ENCODE assay signal across 22 cellular contexts in genomic region chr1:30045304-30046090, GRCh38.
A peak's percentile ranks its signal among the peaks of the same experiment; 100 is the strongest.
DNase-seq lines count a peak whose midpoint lies in the region; ATAC-seq, FAIRE-seq and TF ChIP-seq lines count a peak whose summit lies in the region.
"Had no signal": no experiment of that assay in that cellular context is flagged by ENCODE, and none has a peak within 500 bp of the region (broad histone marks: within the 10 kb centered on the region; RNA-seq: fewer than 3 reads in every experiment).

No MANE protein-coding gene starts in this region.

- H3K27me3 ChIP-seq in HepG2 (ENCODE audit: control insufficient read depth in 1 of 2, insufficient read depth in 2 of 2, low read length in 2 of 2) (no peaks in the 10 kb centered on the region; a peak in 2 of 5 replicates), right lobe of liver (no peaks in the 10 kb centered on the region), endodermal cell (ENCODE audit: control insufficient read depth, insufficient read depth, low read length, poor library complexity, severe bottlenecking) (no peaks in the 10 kb centered on the region), gastrocnemius medialis (no peaks in the 10 kb centered on the region), ascending aorta (no peaks in the 10 kb centered on the region)
- H3K27me3 ChIP-seq: Peyer's patch, SJCRH30 had no signal

- H3K9me3 Mint-ChIP-seq in endodermal cell: peaks cover 10% of the 10 kb centered on the region

- TF ChIP-seq EP300 in HepG2 (IDR thresholded peaks at IDR 0.05; ENCODE audit: low read depth in 2 of 2, low read length in 2 of 2) (no peak), HepG2 (CRISPR knock-in tag; IDR thresholded peaks at IDR 0.05; ENCODE audit: borderline replicate concordance) (no peak)

- CTCF ChIA-PET in HepG2 (lab: Yijun Ruan, JAX; ENCODE audit: low intra/inter-chr PET ratio, low total read pairs): no interaction called here

- FAIRE-seq in HepG2 (lab: Jason Lieb, UNC): no peak
- FAIRE-seq: G401.6, GM18507, HTR-8/SVneo had no signal

- H3K4me2 ChIP-seq in HepG2 (ENCODE audit: low read depth, low read length): no peak overlapping the region

- H3K36me3 Mint-ChIP-seq in endodermal cell (ENCODE audit: low read depth): no peaks in the 10 kb centered on the region
- H3K36me3 Mint-ChIP-seq: CD14-positive monocyte had no signal

- H3K4me1 Mint-ChIP-seq in endodermal cell: peaks cover 7% of the 10 kb centered on the region
- H3K4me1 Mint-ChIP-seq: B cell, CD14-positive monocyte, IgD-negative memory B cell had no signal

- intact Hi-C loops in HepG2 (cut with micrococcal nuclease; ENCODE audit: unreplicated experiment): no loop called here
- intact Hi-C loops in right lobe of liver (cut with DNase I): no loop called here
- intact Hi-C loops in sciatic nerve (cut with DNase I): no loop called here
- intact Hi-C loops in gastrocnemius medialis (cut with DNase I; ENCODE audit: low total_unique reads): no loop called here
- intact Hi-C loops in ascending aorta (cut with DNase I): no loop called here

- peaks cover 2% of the 10 kb centered on the region; the same call in 1 of the 2 replicates for H4K20me1 ChIP-seq in HepG2 (ENCODE audit: insufficient read depth, low read length)

- POLR2A ChIA-PET in HepG2 (lab: Yijun Ruan, JAX): no interaction called here

- TF ChIP-seq POLR2A in HepG2 (IDR thresholded peaks at IDR 0.05; ENCODE audit: insufficient read depth in 1 of 2, low read depth in 2 of 2, low read length in 2 of 2): no peak
- no peak for TF ChIP-seq POLR2A in right lobe of liver (IDR thresholded peaks at IDR 0.05)
- no peak for TF ChIP-seq POLR2A in gastrocnemius medialis (IDR thresholded peaks at IDR 0.05)

- no TSS peak for BruUV-seq in HepG2 (replicated peaks; lab: Mats Ljungman, UMichigan)

- no peak overlapping the region for H3K4me3 Mint-ChIP-seq in endodermal cell
- H3K4me3 Mint-ChIP-seq: B cell, CD14-positive monocyte, IgD-negative memory B cell had no signal

- no peak for TF ChIP-seq RAD21 in HepG2 (CRISPR knock-in tag; IDR thresholded peaks at IDR 0.05)

- H3K9ac ChIP-seq in HepG2 (ENCODE audit: insufficient read depth, low read depth, low read length): no peak overlapping the region
- H3K9ac ChIP-seq in endodermal cell (ENCODE audit: extremely low read depth, low read length, poor library complexity, severe bottlenecking): no peak overlapping the region

- in situ Hi-C loops in HepG2 (cut with HindIII; ENCODE audit: extremely low pct_ligation_motif_present, low pct_unique_long_range_greater_than_20kb) (no loop called here), gastrocnemius medialis (cut with MboI; ENCODE audit: low sequenced_read_pairs in 4 of 4) (no loop called here)

- no peaks in the 10 kb centered on the region for H3K79me2 ChIP-seq in HepG2 (ENCODE audit: insufficient read depth, low read length)

- no peak overlapping the region for H3K27ac Mint-ChIP-seq in endodermal cell
- H3K27ac Mint-ChIP-seq: B cell, CD14-positive monocyte, IgD-negative memory B cell had no signal

- no peaks in the 10 kb centered on the region for H3K9me3 ChIP-seq in HepG2 (ENCODE audit: low read length)
- no peaks in the 10 kb centered on the region for H3K9me3 ChIP-seq in right lobe of liver
- peaks cover 23% of the 10 kb centered on the region for H3K9me3 ChIP-seq in endodermal cell (ENCODE audit: control insufficient read depth, low read length)
- no peaks in the 10 kb centered on the region for H3K9me3 ChIP-seq in gastrocnemius medialis
- H3K9me3 ChIP-seq in ascending aorta: no peaks in the 10 kb centered on the region
- H3K9me3 ChIP-seq: HAP-1, SJCRH30 had no signal

- no peak overlapping the region for H2AFZ ChIP-seq in HepG2 (ENCODE audit: low read length)

- no peaks in the 10 kb centered on the region for H3K27me3 Mint-ChIP-seq in endodermal cell (ENCODE audit: insufficient read depth)

- H3K36me3 ChIP-seq in HepG2 (replicated peaks in 1 of 2; ENCODE audit: control insufficient read depth in 1 of 2, insufficient read depth in 2 of 2, low read length in 2 of 2) (no peaks in the 10 kb centered on the region), right lobe of liver (no peaks in the 10 kb centered on the region), endodermal cell (ENCODE audit: control insufficient read depth, insufficient read depth, low read length) (no peaks in the 10 kb centered on the region), gastrocnemius medialis (no peaks in the 10 kb centered on the region), ascending aorta (no peaks in the 10 kb centered on the region)
- H3K36me3 ChIP-seq: HAP-1, Peyer's patch, SJCRH30 had no signal

- H3K27ac ChIP-seq in HepG2 (ENCODE audit: extremely low read length, insufficient read depth, low read length) (no peak overlapping the region), right lobe of liver (no peak overlapping the region), endodermal cell (ENCODE audit: low read depth, low read length) (no peak overlapping the region), gastrocnemius medialis (no peak overlapping the region), ascending aorta (no peak overlapping the region)
- H3K27ac ChIP-seq: Peyer's patch, SJCRH30 had no signal

- H3K4me3 ChIP-seq in HepG2 (replicated peaks in 1 of 3; ENCODE audit: insufficient read depth in 1 of 3, low read depth in 2 of 3, low read length in 3 of 3): no peak overlapping the region
- H3K4me3 ChIP-seq in right lobe of liver: no peak overlapping the region
- H3K4me3 ChIP-seq in endodermal cell (ENCODE audit: low read length): no peak overlapping the region
- no peak overlapping the region for H3K4me3 ChIP-seq in gastrocnemius medialis
- no peak overlapping the region for H3K4me3 ChIP-seq in ascending aorta
- H3K4me3 ChIP-seq: HAP-1, Peyer's patch, SJCRH30 had no signal

- WGBS in HepG2 (ENCODE audit: low lambda C conversion rate): 0% methylated on average over 1 of the region's 4 CpGs
- no CpG with 5 or more reads among the region's 4 CpGs for WGBS in right lobe of liver (ENCODE audit: insufficient coverage, low coverage, low lambda C conversion rate, missing lambda C conversion rate)
- 93 to 94% methylated on average over 3 to 4 of the region's 4 CpGs for WGBS in endodermal cell (ENCODE audit: insufficient coverage in 1 of 2, insufficient read length in 1 of 2), 2 experiments

- TF ChIP-seq CTCF in HepG2 (CRISPR knock-in tag; IDR thresholded peaks at IDR 0.05) (no peak), right lobe of liver (IDR thresholded peaks at IDR 0.05) (no peak), endodermal cell (conservative IDR thresholded peaks at IDR 0.05) (no peak), gastrocnemius medialis (IDR thresholded peaks at IDR 0.05 in 4 of 5, conservative IDR thresholded peaks at IDR 0.05 in 1 of 5) (no peak), ascending aorta (IDR thresholded peaks at IDR 0.05) (no peak)

- ATAC-seq in HepG2 (no peak), right lobe of liver (no peak), sciatic nerve (no peak), gastrocnemius medialis (no peak)

- H3K4me1 ChIP-seq in HepG2 (ENCODE audit: insufficient read depth, low read length): no peaks in the 10 kb centered on the region
- no peaks in the 10 kb centered on the region for H3K4me1 ChIP-seq in right lobe of liver
- H3K4me1 ChIP-seq in endodermal cell (ENCODE audit: control insufficient read depth, insufficient read depth, low read length): no peaks in the 10 kb centered on the region
- H3K4me1 ChIP-seq in gastrocnemius medialis: no peaks in the 10 kb centered on the region
- H3K4me1 ChIP-seq in ascending aorta: no peaks in the 10 kb centered on the region
- H3K4me1 ChIP-seq: HAP-1, Peyer's patch, SJCRH30 had no signal

- DNase-seq in HepG2 (ENCODE audit: low spot score) (no peak), right lobe of liver (no peak), endodermal cell (peak; percentile 51), sciatic nerve (ENCODE audit: low spot score) (peak; percentile 39), Ammon's horn (ENCODE audit: low spot score) (no peak), gastrocnemius medialis (no peak), ascending aorta (ENCODE audit: low spot score in 2 of 2) (no peak), AG20443 (ENCODE audit: low spot score) (no peak)
- DNase-seq: Karpas-422, MV-4-11, NCI-H1694 treated with DMSO at 0.1 percent for 48 hours, NCI-H446, NCI-H526, SJCRH30 had no signal

TF ChIP-seq in HepG2, 621 proteins besides CTCF, POLR2A, EP300 and RAD21:
- no peak for TF ChIP-seq ARNT (IDR thresholded peaks at IDR 0.05)
- 0 out of 2 replicates have a peak, but pooled peaks have one; percentile 10 for TF ChIP-seq RAD51 (IDR thresholded peaks at IDR 0.05; ENCODE audit: borderline replicate concordance)
- TF ChIP-seq ZNF644 (CRISPR knock-in tag; IDR thresholded peaks at IDR 0.05; ENCODE audit: low read depth): no peak
- 0 out of 2 replicates have a peak, but pooled peaks have one; percentile 14 for TF ChIP-seq ZNF768 (CRISPR knock-in tag; IDR thresholded peaks at IDR 0.05)
- TF ChIP-seq SIN3B (IDR thresholded peaks at IDR 0.05; ENCODE audit: low read length): no peak
- TF ChIP-seq ZNF225 (CRISPR knock-in tag; IDR thresholded peaks at IDR 0.05): no peak

Comparison
In these comparisons a context has a peak if more than half of its experiments do, and no peak if none do; other contexts are left out.
1. DNase-seq: peak in endodermal cell (single experiment) and sciatic nerve (single experiment); none in HepG2 (single experiment), right lobe of liver (0 of 3), Ammon's horn (single experiment), gastrocnemius medialis (0 of 2), ascending aorta (0 of 2) and AG20443 (single experiment).